21 cellular contexts compared by ENCODE assay signal in genomic region chr7:4720225-4720624, GRCh38. TPM values are rescaled to one million over a fixed set of nuclear protein-coding genes. Genes with fewer than 3 reads are reported as not detected.
DNase-seq lines count a peak whose midpoint lies in the region; ATAC-seq, FAIRE-seq and TF ChIP-seq lines count a peak whose summit lies in the region.
"Had no signal": no experiment of that assay in that cellular context is flagged by ENCODE, and none has a peak within 500 bp of the region (broad histone marks: within the 10 kb centered on the region; RNA-seq: fewer than 3 reads in every experiment).

No MANE protein-coding gene starts in this region.

- BruUV-seq in A673 (replicated peaks; lab: Mats Ljungman, UMichigan): no TSS peak

- no peaks in the 10 kb centered on the region for H3K9me3 Mint-ChIP-seq in endothelial cell (ENCODE audit: unreplicated experiment)

- H3K36me3 ChIP-seq in A673 (ENCODE audit: insufficient read depth, low read length, poor library complexity, severe bottlenecking): no peaks in the 10 kb centered on the region
- H3K36me3 ChIP-seq: vagina had no signal

- TF ChIP-seq CTCF in A673 (conservative IDR thresholded peaks at IDR 0.05; ENCODE audit: low read depth, low read length): no peak
- no peak for TF ChIP-seq CTCF in GM10266 (IDR thresholded peaks at IDR 0.05; ENCODE audit: control insufficient read depth, insufficient read depth, low read depth, missing control alignments)
- no peak for TF ChIP-seq CTCF in endothelial cell (IDR thresholded peaks at IDR 0.05; ENCODE audit: unreplicated experiment)

- POLR2A ChIA-PET in A673 (lab: Charles Lee; ENCODE audit: low non-redundant PET): no interaction called here

- H3K4me1 Mint-ChIP-seq in endothelial cell (ENCODE audit: unreplicated experiment): peaks cover 17% of the 10 kb centered on the region

- no peak overlapping the region for H3K4me3 ChIP-seq in A673 (ENCODE audit: low read depth, low read length, poor library complexity, severe bottlenecking)
- H3K4me3 ChIP-seq: SJSA1, vagina had no signal

- H3K27ac ChIP-seq in A673 (ENCODE audit: low read depth, low read length, poor library complexity, severe bottlenecking): peak overlapping the region; percentile 34
- H3K27ac ChIP-seq: SJSA1, vagina had no signal

- CTCF ChIA-PET in A673 (lab: Charles Lee): no interaction called here

- H3K4me3 Mint-ChIP-seq in endothelial cell (ENCODE audit: unreplicated experiment): no peak overlapping the region

- H3K27ac Mint-ChIP-seq in endothelial cell (ENCODE audit: unreplicated experiment): peak overlapping the region; percentile 58
- H3K27ac Mint-ChIP-seq: progenitor cell of endocrine pancreas had no signal

- FAIRE-seq in urothelium cell line (lab: Jason Lieb, UNC): no peak
- FAIRE-seq: HepG2 had no signal

- peaks cover 18% of the 10 kb centered on the region for H3K4me1 ChIP-seq in A673 (ENCODE audit: insufficient read depth, low read length, poor library complexity, severe bottlenecking)

- intact Hi-C loops in A673 (cut with micrococcal nuclease; ENCODE audit: unreplicated experiment): no loop called here

- DNase-seq in A673 (ENCODE audit: low spot score) (no peak), GM10266 (ENCODE audit: extremely low spot score) (peak; percentile 51), endothelial cell (ENCODE audit: low spot score) (no peak), urothelium cell line (ENCODE audit: low spot score) (no peak), NCI-H345 (lab: John Stamatoyannopoulos, UW) (no peak)
- DNase-seq: activated CD4-positive, alpha-beta T cell treated with anti-CD3 and anti-CD28 coated beads for 4 hours; glutamatergic neuron; left ventricle myocardium superior; NCI-H1417 treated with DMSO at 0.1 percent for 48 hours; NCI-H2171; NCI-H748 treated with DMSO at 0.1 percent for 48 hours; PC-3; stimulated activated CD4-positive, alpha-beta T cell treated with anti-CD3 and anti-CD28 coated beads, Interleukin-2, amount 100 ng/mL, for 24 hours; T-helper 9 cell had no signal

- H3K27me3 Mint-ChIP-seq in endothelial cell (ENCODE audit: unreplicated experiment): peaks cover 8% of the 10 kb centered on the region
- H3K27me3 Mint-ChIP-seq: progenitor cell of endocrine pancreas had no signal

- H3K36me3 Mint-ChIP-seq in endothelial cell (ENCODE audit: low read depth, unreplicated experiment): peaks cover 25% of the 10 kb centered on the region

- H3K9me3 ChIP-seq in A673 (ENCODE audit: low read depth, low read length, poor library complexity, severe bottlenecking): no peaks in the 10 kb centered on the region
- H3K9me3 ChIP-seq: SJSA1, vagina had no signal

- H3K27me3 ChIP-seq in A673 (replicated peaks; ENCODE audit: insufficient read depth, low read depth, low read length, poor library complexity): no peaks in the 10 kb centered on the region
- H3K27me3 ChIP-seq: SJSA1, vagina had no signal

- ATAC-seq in HG02884 (IDR thresholded peaks at IDR 0.05; ENCODE audit: unreplicated experiment) (peak; percentile 53), HG03280 (IDR thresholded peaks at IDR 0.05; ENCODE audit: unreplicated experiment) (no peak), HG02852 (IDR thresholded peaks at IDR 0.05; ENCODE audit: unreplicated experiment) (no peak)
- ATAC-seq: HepG2, left ventricle myocardium superior, PC-3 had no signal

RNA-seq across cellular contexts. Expression of gene FOXK1, which starts 38.1 kb away (rescaled TPM):
- total RNA-seq in A673 (2021) (43.8 and 46.2 TPM in 2 replicates), endothelial cell (ENCODE audit: unreplicated experiment) (73.8 TPM)

RNA-seq across cellular contexts. Expression of gene AP5Z1, which starts 55.2 kb away (rescaled TPM):
- 31.9 and 35.6 TPM in 2 replicates for total RNA-seq in A673 (2021)
- total RNA-seq in endothelial cell (ENCODE audit: unreplicated experiment): 88.6 TPM
